Comparison of ENCODE assay signal across 23 cellular contexts in genomic region chr2:101638156-101638809, GRCh38. TPM values are rescaled to one million over a fixed set of nuclear protein-coding genes. Genes with fewer than 3 reads are reported as not detected.
DNase-seq lines count a peak whose midpoint lies in the region; ATAC-seq, FAIRE-seq and TF ChIP-seq lines count a peak whose summit lies in the region.
"Had no signal": no experiment of that assay in that cellular context is flagged by ENCODE, and none has a peak within 500 bp of the region (broad histone marks: within the 10 kb centered on the region; RNA-seq: fewer than 3 reads in every experiment).

No MANE protein-coding gene starts in this region.

- H3K4me1 Mint-ChIP-seq in neural progenitor cell, result no peaks in the 10 kb centered on the region
- H3K4me1 Mint-ChIP-seq: CD8-positive, alpha-beta memory T cell had no signal

- H3K4me3 ChIP-seq in GM23248 (no peak overlapping the region), HepG2 (replicated peaks in 1 of 3; ENCODE audit: insufficient read depth in 1 of 3, low read depth in 2 of 3, low read length in 3 of 3) (no peak overlapping the region), neural progenitor cell (no peak overlapping the region), PC-3 (ENCODE audit: low read length) (no peak overlapping the region), testis (no peak overlapping the region)
- H3K4me3 ChIP-seq: A549, SK-N-MC had no signal

- DNase-seq in GM23248, result no peak
- DNase-seq in cerebellar cortex (ENCODE audit: low spot score), result peak; percentile 59
- DNase-seq in HepG2 (ENCODE audit: low spot score), result no peak
- no peak for DNase-seq in neural progenitor cell (ENCODE audit: low spot score)
- DNase-seq in islet precursor cell, result no peak
- no peak for DNase-seq in PC-3
- no peak for DNase-seq in Right ventricle myocardium superior
- DNase-seq in testis, result no peak
- DNase-seq: CD8-positive, alpha-beta memory T cell; DMS79 treated with DMSO at 0.1 percent for 48 hours; KG1; MV-4-11; NCI-H1417 treated with DMSO at 0.1 percent for 48 hours; NCI-H2029 treated with DMSO at 0.1 percent for 48 hours; NCI-H2171; NCI-H446; NCI-H69; NK-92 treated with Interleukin-12 subunit alpha and Interleukin-12 subunit beta, amount 100 ng/mL, for 24 hours had no signal

- H3K9me3 Mint-ChIP-seq in neural progenitor cell, result no peaks in the 10 kb centered on the region
- H3K9me3 Mint-ChIP-seq: CD8-positive, alpha-beta memory T cell had no signal

- H3K27me3 ChIP-seq in GM23248 (replicated peaks; ENCODE audit: insufficient read depth) (no peaks in the 10 kb centered on the region), HepG2 (ENCODE audit: control insufficient read depth in 1 of 2, insufficient read depth in 2 of 2, low read length in 2 of 2) (no peaks in the 10 kb centered on the region), neural progenitor cell (no peaks in the 10 kb centered on the region), PC-3 (ENCODE audit: low read length) (no peaks in the 10 kb centered on the region), testis (no peaks in the 10 kb centered on the region)

- H3K9me2 ChIP-seq in GM23248 (ENCODE audit: insufficient read depth) (no peaks in the 10 kb centered on the region), PC-3 (replicated peaks; ENCODE audit: low read length) (no peaks in the 10 kb centered on the region)

- ATAC-seq in HepG2 (peak; percentile 51), PC-3 (no peak), Right ventricle myocardium superior (ENCODE audit: poor library complexity) (no peak)
- ATAC-seq: A549, Right ventricle myocardium inferior had no signal

- CTCF ChIA-PET in HepG2 (lab: Yijun Ruan, JAX; ENCODE audit: low intra/inter-chr PET ratio, low total read pairs), result no interaction called here
- CTCF ChIA-PET in PC-3 (lab: Charles Lee), result no interaction called here

- no peaks in the 10 kb centered on the region for H3F3A ChIP-seq in GM23248 (ENCODE audit: insufficient read depth)
- H3F3A ChIP-seq in neural progenitor cell (ENCODE audit: low read depth), result no peaks in the 10 kb centered on the region
- no peaks in the 10 kb centered on the region for H3F3A ChIP-seq in PC-3 (ENCODE audit: low read length, unreplicated experiment)

- no TSS peak for BruUV-seq in HepG2 (replicated peaks; lab: Mats Ljungman, UMichigan)
- BruUV-seq in PC-3 (replicated peaks; lab: Mats Ljungman, UMichigan), result no TSS peak

- POLR2A ChIA-PET in HepG2 (lab: Yijun Ruan, JAX) (interaction anchor here (0.8 to 2.1 kb wide), 4 partner anchors 13 to 59 kb away, joined by 3 to 5 read pairs (median 3); partner anchors contain the start of gene MAP4K4), PC-3 (lab: Charles Lee; ENCODE audit: unreplicated experiment) (no interaction called here)

- in situ Hi-C loops in GM23248 (cut with MboI), result no loop called here
- in situ Hi-C loops in HepG2 (cut with HindIII; ENCODE audit: extremely low pct_ligation_motif_present, low pct_unique_long_range_greater_than_20kb), result no loop called here

- H3K4me2 ChIP-seq in GM23248 (ENCODE audit: unreplicated experiment), result no peak overlapping the region
- peak overlapping the region; percentile 54 for H3K4me2 ChIP-seq in HepG2 (ENCODE audit: low read depth, low read length)
- no peak overlapping the region for H3K4me2 ChIP-seq in neural progenitor cell
- no peak overlapping the region for H3K4me2 ChIP-seq in PC-3 (ENCODE audit: low read length)
- H3K4me2 ChIP-seq: A549 had no signal

- intact Hi-C loops in HepG2 (cut with micrococcal nuclease; ENCODE audit: unreplicated experiment), result no loop called here
- intact Hi-C loops in PC-3 (cut with micrococcal nuclease), result no loop called here
- intact Hi-C loops in Right ventricle myocardium superior (cut with DNase I), result no loop called here
- intact Hi-C loops in testis (cut with DNase I; ENCODE audit: low total_unique reads), result no loop called here

- H3K9ac ChIP-seq in GM23248 (no peak overlapping the region), HepG2 (ENCODE audit: insufficient read depth, low read depth, low read length) (no peak overlapping the region), neural progenitor cell (no peak overlapping the region), PC-3 (ENCODE audit: low read length) (no peak overlapping the region)

- H3K36me3 ChIP-seq in GM23248 (ENCODE audit: low read depth) (no peaks in the 10 kb centered on the region), HepG2 (replicated peaks in 1 of 2; ENCODE audit: control insufficient read depth in 1 of 2, insufficient read depth in 2 of 2, low read length in 2 of 2) (no peaks in the 10 kb centered on the region), neural progenitor cell (no peaks in the 10 kb centered on the region), PC-3 (ENCODE audit: low read depth, low read length) (no peaks in the 10 kb centered on the region), testis (ENCODE audit: low read depth, missing control alignments) (no peaks in the 10 kb centered on the region)

- FAIRE-seq in HepG2 (lab: Jason Lieb, UNC), result no peak
- FAIRE-seq: A549, D721Med, RCC 7860 had no signal

- TF ChIP-seq POLR2A in HepG2 (IDR thresholded peaks at IDR 0.05; ENCODE audit: insufficient read depth in 1 of 2, low read depth in 2 of 2, low read length in 2 of 2), result no peak
- TF ChIP-seq POLR2A in testis (IDR thresholded peaks at IDR 0.05), result no peak

- H4K20me1 ChIP-seq in GM23248 (ENCODE audit: insufficient read depth), result no peaks in the 10 kb centered on the region
- no peaks in the 10 kb centered on the region for H4K20me1 ChIP-seq in HepG2 (ENCODE audit: insufficient read depth, low read length)
- no peaks in the 10 kb centered on the region for H4K20me1 ChIP-seq in neural progenitor cell (ENCODE audit: low read depth)
- no peaks in the 10 kb centered on the region for H4K20me1 ChIP-seq in PC-3 (ENCODE audit: low read length)

- no peak overlapping the region for H3K27ac ChIP-seq in GM23248
- H3K27ac ChIP-seq in HepG2 (ENCODE audit: extremely low read length, insufficient read depth, low read length), result no peak overlapping the region
- no peak overlapping the region for H3K27ac ChIP-seq in neural progenitor cell
- no peak overlapping the region for H3K27ac ChIP-seq in PC-3 (ENCODE audit: low read length)
- H3K27ac ChIP-seq in testis, result no peak overlapping the region
- H3K27ac ChIP-seq: A549, SK-N-MC had no signal

- TF ChIP-seq EP300 in HepG2 (IDR thresholded peaks at IDR 0.05; ENCODE audit: low read depth in 2 of 2, low read length in 2 of 2), result no peak
- TF ChIP-seq EP300 in HepG2 (CRISPR knock-in tag; IDR thresholded peaks at IDR 0.05; ENCODE audit: borderline replicate concordance), result no peak

- H3K9me3 ChIP-seq in GM23248 (ENCODE audit: low read depth) (no peaks in the 10 kb centered on the region), HepG2 (ENCODE audit: low read length) (no peaks in the 10 kb centered on the region), neural progenitor cell (ENCODE audit: low read depth) (no peaks in the 10 kb centered on the region), PC-3 (ENCODE audit: low read length) (no peaks in the 10 kb centered on the region), testis (no peaks in the 10 kb centered on the region)
- H3K9me3 ChIP-seq: A549 had no signal

- H3K4me3 Mint-ChIP-seq in neural progenitor cell, result no peak overlapping the region
- H3K4me3 Mint-ChIP-seq: CD8-positive, alpha-beta memory T cell had no signal

- no peaks in the 10 kb centered on the region for H3K36me3 Mint-ChIP-seq in neural progenitor cell
- H3K36me3 Mint-ChIP-seq: CD8-positive, alpha-beta memory T cell had no signal

- no peak for TF ChIP-seq CTCF in HepG2 (CRISPR knock-in tag; IDR thresholded peaks at IDR 0.05)
- TF ChIP-seq CTCF in neural progenitor cell (IDR thresholded peaks at IDR 0.05), result no peak
- TF ChIP-seq CTCF in PC-3 (conservative IDR thresholded peaks at IDR 0.05; ENCODE audit: low read depth, low read length), result no peak
- no peak for TF ChIP-seq CTCF in testis (IDR thresholded peaks at IDR 0.05)

- no peaks in the 10 kb centered on the region for H3K27me3 Mint-ChIP-seq in neural progenitor cell (ENCODE audit: insufficient read depth, low read depth)
- H3K27me3 Mint-ChIP-seq: CD8-positive, alpha-beta memory T cell had no signal

- H3K79me2 ChIP-seq in GM23248 (ENCODE audit: insufficient read depth), result no peaks in the 10 kb centered on the region
- no peaks in the 10 kb centered on the region for H3K79me2 ChIP-seq in HepG2 (ENCODE audit: insufficient read depth, low read length)
- H3K79me2 ChIP-seq in neural progenitor cell (ENCODE audit: low read depth), result no peaks in the 10 kb centered on the region
- H3K79me2 ChIP-seq in PC-3 (ENCODE audit: low read length), result no peaks in the 10 kb centered on the region

- WGBS in GM23248 (ENCODE audit: low coverage in 1 of 2, low lambda C conversion rate in 2 of 2, missing lambda C conversion rate in 2 of 2), 2 experiments, result 39 to 40% methylated on average over 14 of the region's 14 CpGs
- WGBS in HepG2 (ENCODE audit: low lambda C conversion rate), result 43% methylated on average over 14 of the region's 14 CpGs
- 64 to 68% methylated on average over 14 of the region's 14 CpGs for WGBS in testis, 2 donors

- no peak for TF ChIP-seq RAD21 in HepG2 (CRISPR knock-in tag; IDR thresholded peaks at IDR 0.05)

- H2AFZ ChIP-seq in GM23248 (0 out of 2 replicates have a peak overlapping the region, but pooled peaks have one; percentile 24), HepG2 (ENCODE audit: low read length) (no peak overlapping the region), neural progenitor cell (replicated peaks) (no peak overlapping the region), PC-3 (ENCODE audit: low read length) (no peak overlapping the region)

- H3K4me1 ChIP-seq in GM23248 (ENCODE audit: insufficient read depth), result no peaks in the 10 kb centered on the region
- H3K4me1 ChIP-seq in HepG2 (ENCODE audit: insufficient read depth, low read length), result peaks cover 25% of the 10 kb centered on the region
- H3K4me1 ChIP-seq in neural progenitor cell, result peaks cover 9% of the 10 kb centered on the region
- no peaks in the 10 kb centered on the region for H3K4me1 ChIP-seq in PC-3 (ENCODE audit: insufficient read depth, low read length)
- no peaks in the 10 kb centered on the region for H3K4me1 ChIP-seq in testis
- H3K4me1 ChIP-seq: A549 had no signal

- H3K27ac Mint-ChIP-seq in neural progenitor cell, result peak overlapping the region; percentile 35
- H3K27ac Mint-ChIP-seq: CD8-positive, alpha-beta memory T cell had no signal

RNA-seq across cellular contexts. Expression of gene MAP4K4, which starts 59.2 kb away (rescaled TPM):
- total RNA-seq in GM23248 (2014; rRNA removed; shearing (Covaris generic)), result 107 and 115 TPM in 2 replicates
- polyA plus RNA-seq in GM23248 (2016; fragmentation: Nextera tagmentation; extraction: Ambion mirVana) (19.9 and 20.3 TPM in 2 replicates), HepG2 (2011; rRNA removed) (101 and 105 TPM in 2 replicates), testis (ENCODE audit: insufficient read depth, low read depth, low replicate concordance) (88.2 TPM)
- total RNA-seq in HepG2 (2016; rRNA removed; fragmentation: Illumina TruSeq; extraction: Trizol) (264 and 301 TPM in 2 replicates), neural progenitor cell (ENCODE audit: low replicate concordance) (91.9 and 99.2 TPM in 2 replicates), PC-3 (2014; rRNA removed) (133 and 167 TPM in 2 replicates), Right ventricle myocardium superior (76.9 TPM), testis (100 to 1,000 TPM; 174 to 194 TPM)
- total RNA-seq in HepG2 (2016; cell fraction: cytosol; rRNA removed; fragmentation: Illumina TruSeq; extraction: Trizol; ENCODE audit: low read depth), result 62.1 and 62.9 TPM in 2 replicates
- 264 and 269 TPM in 2 replicates for total RNA-seq in HepG2 (2016; cell fraction: insoluble cytoplasmic fraction; rRNA removed; fragmentation: Illumina TruSeq; extraction: Trizol)
- total RNA-seq in HepG2 (2016; cell fraction: membrane; rRNA removed; fragmentation: Illumina TruSeq; extraction: Trizol), result 200 and 238 TPM in 2 replicates
- total RNA-seq in HepG2 (2016; cell fraction: nucleus; rRNA removed; fragmentation: Illumina TruSeq; extraction: Trizol), result 292 and 308 TPM in 2 replicates
- 67.0 and 72.8 TPM in 2 replicates for polyA plus RNA-seq in HepG2 (2011; cell fraction: cytosol; rRNA removed)
- polyA plus RNA-seq in HepG2 (2011; cell fraction: nucleus; rRNA removed), result 261 and 287 TPM in 2 replicates
- 138 and 155 TPM in 2 replicates for polyA plus RNA-seq in HepG2 (2012)
- 48.8 and 52.9 TPM in 2 replicates for polyA plus RNA-seq in HepG2 (2016; cell fraction: cytosol; fragmentation: Illumina TruSeq; extraction: Trizol; ENCODE audit: low read depth)
- polyA plus RNA-seq in HepG2 (2016; cell fraction: insoluble cytoplasmic fraction; fragmentation: Illumina TruSeq; extraction: Trizol; ENCODE audit: low read depth), result 269 and 298 TPM in 2 replicates
- polyA plus RNA-seq in HepG2 (2016; cell fraction: membrane; fragmentation: Illumina TruSeq; extraction: Trizol; ENCODE audit: low read depth), result 137 and 163 TPM in 2 replicates
- polyA plus RNA-seq in HepG2 (2016; cell fraction: nucleus; fragmentation: Illumina TruSeq; extraction: Trizol; ENCODE audit: insufficient read depth, low read depth), result 298 and 312 TPM in 2 replicates
- 84.0 and 279 TPM in 2 replicates for polyA minus RNA-seq in HepG2 (2011; rRNA and poly(A)+ RNA removed; ENCODE audit: low replicate concordance)
- 99.4 and 99.7 TPM in 2 replicates for polyA minus RNA-seq in HepG2 (2011; cell fraction: cytosol; rRNA and poly(A)+ RNA removed)
- polyA minus RNA-seq in HepG2 (2011; cell fraction: nucleus; rRNA and poly(A)+ RNA removed), result 680 and 703 TPM in 2 replicates
